Comparison of ENCODE assay signal across 14 cellular contexts in the genomic region with DNA sequence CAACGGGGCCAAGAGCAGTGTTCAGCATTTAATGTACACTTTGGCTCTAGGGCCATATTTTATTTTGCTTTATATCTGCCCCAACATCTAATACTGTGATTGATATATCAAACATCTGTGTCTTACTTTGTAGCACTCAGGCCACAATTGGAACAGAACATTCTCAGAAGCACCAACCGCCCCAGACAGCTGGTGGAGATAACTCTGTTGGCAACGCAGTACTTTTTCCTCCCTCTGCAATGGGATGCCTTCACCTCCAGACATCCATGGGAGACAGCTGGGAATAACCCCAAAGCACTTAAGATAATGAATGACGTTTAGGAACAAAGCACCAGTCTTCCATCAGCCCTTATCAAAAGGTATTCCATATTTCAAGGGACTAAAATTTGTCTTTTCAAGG. TPM values are rescaled to one million over a fixed set of nuclear protein-coding genes. Genes with fewer than 3 reads are reported as not detected.
DNase-seq lines count a peak whose midpoint lies in the region; ATAC-seq, FAIRE-seq and TF ChIP-seq lines count a peak whose summit lies in the region.
"Had no signal": no experiment of that assay in that cellular context is flagged by ENCODE, and none has a peak within 500 bp of the region (broad histone marks: within the 10 kb centered on the region; RNA-seq: fewer than 3 reads in every experiment).

No MANE protein-coding gene starts in this region.

- H3K27me3 Mint-ChIP-seq in CD4-positive, CD25-positive, alpha-beta regulatory T cell, result no peaks in the 10 kb centered on the region
- no peaks in the 10 kb centered on the region for H3K27me3 Mint-ChIP-seq in naive thymus-derived CD8-positive, alpha-beta T cell

- no peak for DNase-seq in CD4-positive, CD25-positive, alpha-beta regulatory T cell
- DNase-seq in GM12892 (ENCODE audit: insufficient read length), result no peak
- DNase-seq in ascending aorta (ENCODE audit: low spot score in 2 of 2), result no peak
- DNase-seq in naive thymus-derived CD8-positive, alpha-beta T cell, result no peak
- DNase-seq in NCI-H748 treated with DMSO at 0.1 percent for 48 hours (lab: John Stamatoyannopoulos, UW), result no peak
- no peak for DNase-seq in activated effector memory CD4-positive, alpha-beta T cell treated with anti-CD3 and anti-CD28 coated beads, Interleukin-2, amount 50 U/mL, for 16 hours
- DNase-seq: activated CD4-positive, CD25-positive, alpha-beta regulatory T cell treated with anti-CD3 and anti-CD28 coated beads, Interleukin-2, amount 50 U/mL, for 72 hours; amniotic stem cell; COR-L47; MM.1S; stimulated activated CD4-positive, alpha-beta T cell treated with anti-CD3 and anti-CD28 coated beads, Interleukin-2, amount 100 ng/mL, for 48 hours; stimulated activated naive CD4-positive, alpha-beta T cell treated with Interleukin-2 at 50 U/mL for 16 hours had no signal

- H3K4me1 ChIP-seq in CD4-positive, CD25-positive, alpha-beta regulatory T cell (ENCODE audit: control insufficient read depth, insufficient read depth, low read length, poor library complexity, severe bottlenecking), result peaks cover 99% of the 10 kb centered on the region
- H3K4me1 ChIP-seq in ascending aorta, result peaks cover 0 to 23% of the 10 kb centered on the region in 2 donors
- H3K4me1 ChIP-seq: HAP-1 had no signal

- H3K36me3 ChIP-seq in CD4-positive, CD25-positive, alpha-beta regulatory T cell (ENCODE audit: control insufficient read depth, insufficient read depth, low read length), result no peaks in the 10 kb centered on the region
- H3K36me3 ChIP-seq in ascending aorta, result no peaks in the 10 kb centered on the region
- H3K36me3 ChIP-seq: HAP-1 had no signal

- TF ChIP-seq POLR2A in GM12892 (IDR thresholded peaks at IDR 0.05; ENCODE audit: low read depth, low read length), result no peak

- H3K4me3 ChIP-seq in CD4-positive, CD25-positive, alpha-beta regulatory T cell (ENCODE audit: low read depth, low read length), result peak overlapping the region; percentile 63
- no peak overlapping the region for H3K4me3 ChIP-seq in ascending aorta
- H3K4me3 ChIP-seq: HAP-1 had no signal

- H3K27ac Mint-ChIP-seq in CD4-positive, CD25-positive, alpha-beta regulatory T cell, result peak overlapping the region; percentile 89 to 95 (median 92)
- peak overlapping the region; percentile 85 to 98 (median 96) for H3K27ac Mint-ChIP-seq in naive thymus-derived CD8-positive, alpha-beta T cell

- H3K4me1 Mint-ChIP-seq in CD4-positive, CD25-positive, alpha-beta regulatory T cell, result peaks cover 49 to 99% (median 82%) of the 10 kb centered on the region in 4 donors
- peaks cover 47 to 99% (median 95%) of the 10 kb centered on the region in 4 donors for H3K4me1 Mint-ChIP-seq in naive thymus-derived CD8-positive, alpha-beta T cell

- H3K9me3 Mint-ChIP-seq in CD4-positive, CD25-positive, alpha-beta regulatory T cell, result peaks cover 0 to 2% (median 0%) of the 10 kb centered on the region in 7 donors
- peaks cover 0 to 1% (median 0%) of the 10 kb centered on the region in 9 donors for H3K9me3 Mint-ChIP-seq in naive thymus-derived CD8-positive, alpha-beta T cell

- peak overlapping the region; percentile 76 for H3K27ac ChIP-seq in CD4-positive, CD25-positive, alpha-beta regulatory T cell (ENCODE audit: insufficient read depth, low read length, poor library complexity, severe bottlenecking)
- peak overlapping the region; percentile 23 to 66 for H3K27ac ChIP-seq in ascending aorta

- no peak for ATAC-seq in CD4-positive, CD25-positive, alpha-beta regulatory T cell (ENCODE audit: low read depth in 2 of 2)
- no peak for ATAC-seq in naive thymus-derived CD8-positive, alpha-beta T cell
- no peak for ATAC-seq in HG03139 (IDR thresholded peaks at IDR 0.05; ENCODE audit: unreplicated experiment)

- H3K9me3 ChIP-seq in CD4-positive, CD25-positive, alpha-beta regulatory T cell (ENCODE audit: control insufficient read depth in 2 of 2, low read length in 2 of 2), result no peaks in the 10 kb centered on the region
- no peaks in the 10 kb centered on the region for H3K9me3 ChIP-seq in ascending aorta
- H3K9me3 ChIP-seq: HAP-1 had no signal

- TF ChIP-seq CTCF in ascending aorta (IDR thresholded peaks at IDR 0.05), result no peak

- H3K4me3 Mint-ChIP-seq in CD4-positive, CD25-positive, alpha-beta regulatory T cell, result peak overlapping the region in 3 of 4 donors; percentile 34 to 81 (median 76)
- H3K4me3 Mint-ChIP-seq in naive thymus-derived CD8-positive, alpha-beta T cell, result peak overlapping the region; percentile 48 to 84 (median 72)

- POLR2A ChIA-PET in naive thymus-derived CD8-positive, alpha-beta T cell (lab: Charles Lee), result interaction anchor here (1.0 to 9.2 kb wide), 5 partner anchors 12 to 57 kb away, joined by 3 to 98 read pairs (median 9); a partner anchor contains a TSS

- H3K27me3 ChIP-seq in CD4-positive, CD25-positive, alpha-beta regulatory T cell (ENCODE audit: control insufficient read depth, insufficient read depth, low read length), result no peaks in the 10 kb centered on the region
- H3K27me3 ChIP-seq in ascending aorta, result no peaks in the 10 kb centered on the region

- intact Hi-C loops in ascending aorta (cut with DNase I), result loop anchor here (5.0 kb wide), 1 partner anchor 55 kb away; a partner anchor contains a TSS

- H3K36me3 Mint-ChIP-seq in CD4-positive, CD25-positive, alpha-beta regulatory T cell, result peaks cover 13% of the 10 kb centered on the region
- H3K36me3 Mint-ChIP-seq in naive thymus-derived CD8-positive, alpha-beta T cell, result peaks cover 0 to 7% (median 2%) of the 10 kb centered on the region in 3 donors

- peak; percentile 17 for FAIRE-seq in GM12892 (lab: Jason Lieb, UNC)

RNA-seq across cellular contexts. Expression of a gene that starts 57.4 kb away (rescaled TPM):
- 156 TPM for total RNA-seq in CD4-positive, CD25-positive, alpha-beta regulatory T cell
- 10 to 100 TPM; 41.3 to 68.8 (median 49.1) TPM for polyA plus RNA-seq in CD4-positive, CD25-positive, alpha-beta regulatory T cell
- 66.0 TPM for polyA plus RNA-seq in GM12892 (2012; ENCODE audit: missing spikeins)
- total RNA-seq in ascending aorta, result 34.9 TPM
- 100 to 1,000 TPM; 152 to 169 TPM for total RNA-seq in naive thymus-derived CD8-positive, alpha-beta T cell
- 10 to 100 TPM; 54.3 to 77.5 (median 59.9) TPM for polyA plus RNA-seq in naive thymus-derived CD8-positive, alpha-beta T cell
